In the genomic region with DNA sequence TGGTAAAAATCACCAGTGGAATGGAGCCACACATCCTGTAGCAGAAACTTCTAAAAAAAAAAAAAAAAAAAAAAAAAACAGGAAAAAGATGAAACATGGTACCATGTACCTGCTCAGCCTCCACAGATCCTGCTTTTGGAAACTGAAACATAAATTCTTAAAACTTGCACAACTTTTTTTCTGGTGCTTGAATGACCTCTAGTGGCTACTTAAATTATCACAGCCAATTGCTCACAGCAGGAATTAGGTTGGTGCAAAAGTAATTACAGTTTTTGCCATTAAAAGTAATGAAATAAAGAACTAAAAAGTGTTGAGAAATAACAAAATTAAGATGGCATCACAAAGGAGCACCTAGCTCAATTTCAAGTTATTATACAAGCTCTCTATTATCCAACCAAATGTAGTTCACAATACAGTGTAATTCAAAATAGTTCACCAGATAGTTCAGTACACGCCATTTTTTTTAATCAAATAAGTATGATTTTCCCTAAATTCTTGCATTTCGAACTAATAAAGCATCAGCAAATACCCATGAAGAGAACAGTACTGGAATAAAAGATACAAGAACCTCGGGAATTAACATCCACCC, we compare ENCODE assay signal across 8 cellular contexts.
DNase-seq lines count a peak whose midpoint lies in the region; ATAC-seq and TF ChIP-seq lines count a peak whose summit lies in the region.

No MANE protein-coding gene starts in this region.

- peak; percentile 77 for TF ChIP-seq CTCF in progenitor cell of endocrine pancreas (IDR thresholded peaks at IDR 0.05; ENCODE audit: unreplicated experiment)

- H3K4me1 ChIP-seq in CD4-positive, alpha-beta memory T cell (ENCODE audit: insufficient read depth, low read length) = no peaks in the 10 kb centered on the region
- no peaks in the 10 kb centered on the region for H3K4me1 ChIP-seq in HAP-1

- no peak overlapping the region for H3K27ac ChIP-seq in CD4-positive, alpha-beta memory T cell (ENCODE audit: low read depth, low read length)

- no peaks in the 10 kb centered on the region for H3K4me1 Mint-ChIP-seq in CD4-positive, alpha-beta memory T cell
- no peaks in the 10 kb centered on the region for H3K4me1 Mint-ChIP-seq in progenitor cell of endocrine pancreas (ENCODE audit: low read depth)

- intact Hi-C loops in CD4-positive, alpha-beta memory T cell (cut with micrococcal nuclease) = loop anchor here (1.0 to 2.0 kb wide), 3 partner anchors 1301 to 1689 kb away; no protein-coding TSS in a partner anchor

- no peaks in the 10 kb centered on the region for H3K9me3 Mint-ChIP-seq in CD4-positive, alpha-beta memory T cell
- H3K9me3 Mint-ChIP-seq in progenitor cell of endocrine pancreas (ENCODE audit: low read depth) = no peaks in the 10 kb centered on the region

- H3K36me3 ChIP-seq in CD4-positive, alpha-beta memory T cell (ENCODE audit: insufficient read depth, low read length) = no peaks in the 10 kb centered on the region
- no peaks in the 10 kb centered on the region for H3K36me3 ChIP-seq in HAP-1 (replicated peaks)

- H3K27me3 ChIP-seq in CD4-positive, alpha-beta memory T cell (ENCODE audit: insufficient read depth, low read length) = no peaks in the 10 kb centered on the region
- H3K27me3 ChIP-seq in HAP-1 (ENCODE audit: low read depth) = no peaks in the 10 kb centered on the region

- no peaks in the 10 kb centered on the region for H3K9me3 ChIP-seq in CD4-positive, alpha-beta memory T cell (ENCODE audit: control insufficient read depth in 1 of 2, low read length in 2 of 2)
- H3K9me3 ChIP-seq in HAP-1 = no peaks in the 10 kb centered on the region

- H3K4me3 Mint-ChIP-seq in CD4-positive, alpha-beta memory T cell = no peak overlapping the region
- H3K4me3 Mint-ChIP-seq in progenitor cell of endocrine pancreas (ENCODE audit: low read depth) = no peak overlapping the region

- in situ Hi-C loops in HAP-1 (cut with MboI; ENCODE audit: low sequenced_read_pairs) = loop anchor here (5.0 to 25.0 kb wide), 3 partner anchors 556 to 1557 kb away; no protein-coding TSS in a partner anchor

- CTCF ChIA-PET in CD4-positive, alpha-beta memory T cell (lab: Charles Lee; ENCODE audit: partially characterized antibody) = interaction anchor here (0.7 to 10.1 kb wide), 7 partner anchors 301 to 1690 kb away, joined by 3 to 141 read pairs (median 5); no protein-coding TSS in a partner anchor

- no peak overlapping the region for H3K4me3 ChIP-seq in CD4-positive, alpha-beta memory T cell (ENCODE audit: low read length in 2 of 2)
- no peak overlapping the region for H3K4me3 ChIP-seq in HAP-1

- H3K27ac Mint-ChIP-seq in CD4-positive, alpha-beta memory T cell = no peak overlapping the region
- no peak overlapping the region for H3K27ac Mint-ChIP-seq in progenitor cell of endocrine pancreas

- ATAC-seq in GM19324 (IDR thresholded peaks at IDR 0.05; ENCODE audit: low FRiP score, unreplicated experiment) = no peak
- no peak for ATAC-seq in HG03095 (IDR thresholded peaks at IDR 0.05; ENCODE audit: unreplicated experiment)

- H3K36me3 Mint-ChIP-seq in CD4-positive, alpha-beta memory T cell = peaks cover 5 to 14% of the 10 kb centered on the region in 2 donors
- no peaks in the 10 kb centered on the region for H3K36me3 Mint-ChIP-seq in progenitor cell of endocrine pancreas (ENCODE audit: insufficient read depth)

- POLR2A ChIA-PET in CD4-positive, alpha-beta memory T cell (lab: Charles Lee; ENCODE audit: partially characterized antibody) = no interaction called here

- DNase-seq in CD4-positive, alpha-beta memory T cell = peak in 4 of 5 donors; percentile 36 to 53 (median 42)
- DNase-seq in HAP-1 (ENCODE audit: low spot score in 2 of 2) (peak; percentile 13 to 36), RKO (ENCODE audit: low spot score) (peak; percentile 56), fibroblast of gingiva (ENCODE audit: low read depth) (peak; percentile 22), progenitor cell of endocrine pancreas (ENCODE audit: low spot score, unreplicated experiment) (no peak)
- no peak for DNase-seq in activated naive CD4-positive, alpha-beta T cell treated with Interleukin-2 at 50 U/mL for 16 hours

- H3K27me3 Mint-ChIP-seq in CD4-positive, alpha-beta memory T cell = no peaks in the 10 kb centered on the region
- no peaks in the 10 kb centered on the region for H3K27me3 Mint-ChIP-seq in progenitor cell of endocrine pancreas

Comparison
In these comparisons a context has a peak if more than half of its experiments do, and no peak if none do; other contexts are left out.
1. DNase-seq: peak in CD4-positive, alpha-beta memory T cell (4 of 5), HAP-1 (2 of 2), RKO (single experiment) and fibroblast of gingiva (single experiment); none in progenitor cell of endocrine pancreas (single experiment) and activated naive CD4-positive, alpha-beta T cell treated with Interleukin-2 at 50 U/mL for 16 hours (single experiment).